ENCODE assay signal across 8 cellular contexts in genomic region chr11:86068951-86069407, GRCh38. TPM values are rescaled to one million over a fixed set of nuclear protein-coding genes. Genes with fewer than 3 reads are reported as not detected.
DNase-seq lines count a peak whose midpoint lies in the region; ATAC-seq and TF ChIP-seq lines count a peak whose summit lies in the region.

Gene PICALM (minus strand): TSS chr11:86069084. CDS start chr11:86068780, 304 bp downstream.

- H3K27ac Mint-ChIP-seq in activated T-helper 17 cell treated with anti-CD3 and anti-CD28 coated beads, Interleukin-2, amount 50 U/mL, for 72 hours: peak within 1 kb of the TSS; percentile 89
- peak within 1 kb of the TSS; percentile 87 to 98 (median 96) for H3K27ac Mint-ChIP-seq in naive thymus-derived CD8-positive, alpha-beta T cell

- peaks cover 17% of the 10 kb centered on the region for H3K4me1 ChIP-seq in fibroblast of lung (ENCODE audit: control insufficient read depth, extremely low read depth, insufficient read depth, low read length)

- peak within 1 kb of the TSS; percentile 91 for H3K9ac ChIP-seq in fibroblast of lung (ENCODE audit: insufficient read depth, low read length)

- peaks cover 4% of the 10 kb centered on the region for H3K4me1 Mint-ChIP-seq in activated T-helper 17 cell treated with anti-CD3 and anti-CD28 coated beads, Interleukin-2, amount 50 U/mL, for 72 hours
- peaks cover 21 to 45% (median 37%) of the 10 kb centered on the region in 4 donors for H3K4me1 Mint-ChIP-seq in naive thymus-derived CD8-positive, alpha-beta T cell

- DNase-seq in Daoy (ENCODE audit: low read depth) (peak; percentile 99), GOT3 (lab: John Stamatoyannopoulos, UW) (peak; percentile 74), LNCaP clone FGC (ENCODE audit: low read depth) (peak; percentile 91), RWPE1 (ENCODE audit: low spot score) (peak; percentile 88), fibroblast of lung (ENCODE audit: low read depth in 2 of 2) (peak; percentile 98 to 99)
- DNase-seq in naive thymus-derived CD8-positive, alpha-beta T cell: peak; percentile 91 to 97 (median 94)
- DNase-seq in stimulated activated naive CD4-positive, alpha-beta T cell (lab: John Stamatoyannopoulos, UW): peak; percentile 93 to 99 (median 95)

- peak; percentile 90 for ATAC-seq in activated T-helper 17 cell treated with anti-CD3 and anti-CD28 coated beads, Interleukin-2, amount 50 U/mL, for 72 hours (replicated peaks)
- peak; percentile 86 to 87 for ATAC-seq in naive thymus-derived CD8-positive, alpha-beta T cell

- CTCF ChIA-PET in RWPE1 (lab: Yijun Ruan, JAX): interaction anchor here (1.3 kb wide), 1 partner anchor 27 kb away, joined by 5 read pairs; no protein-coding TSS in a partner anchor

- H3K4me2 ChIP-seq in fibroblast of lung (ENCODE audit: extremely low read depth, insufficient read depth, low read length): peak within 1 kb of the TSS; percentile 53

- H3K4me3 ChIP-seq in LNCaP clone FGC (ENCODE audit: low read depth, low read length) (peak within 1 kb of the TSS; percentile 94), fibroblast of lung (replicated peaks in 1 of 4; ENCODE audit: control extremely low read depth in 1 of 4, insufficient read depth in 1 of 4, low read depth in 3 of 4, low read length in 4 of 4) (peak within 1 kb of the TSS; percentile 83 to 97 (median 85))

- H3K27me3 Mint-ChIP-seq in activated T-helper 17 cell treated with anti-CD3 and anti-CD28 coated beads, Interleukin-2, amount 50 U/mL, for 72 hours: no peaks in the 10 kb centered on the region
- no peaks in the 10 kb centered on the region for H3K27me3 Mint-ChIP-seq in naive thymus-derived CD8-positive, alpha-beta T cell

- no peaks in the 10 kb centered on the region for H3K36me3 ChIP-seq in fibroblast of lung (ENCODE audit: control insufficient read depth, insufficient read depth, low read length)

- H3K27ac ChIP-seq in RWPE1: peak within 1 kb of the TSS; percentile 97
- peak within 1 kb of the TSS; percentile 99 for H3K27ac ChIP-seq in fibroblast of lung (ENCODE audit: insufficient read depth, low read length)

- no peaks in the 10 kb centered on the region for H3K27me3 ChIP-seq in fibroblast of lung (ENCODE audit: control insufficient read depth, insufficient read depth, low read length)

- no peaks in the 10 kb centered on the region for H3K9me3 ChIP-seq in fibroblast of lung (ENCODE audit: control insufficient read depth, insufficient read depth, low read depth, low read length)

- peak within 1 kb of the TSS; percentile 95 for H3K4me3 Mint-ChIP-seq in activated T-helper 17 cell treated with anti-CD3 and anti-CD28 coated beads, Interleukin-2, amount 50 U/mL, for 72 hours
- H3K4me3 Mint-ChIP-seq in naive thymus-derived CD8-positive, alpha-beta T cell: peak within 1 kb of the TSS; percentile 96 to 100 (median 98)

- H3K9me3 Mint-ChIP-seq in activated T-helper 17 cell treated with anti-CD3 and anti-CD28 coated beads, Interleukin-2, amount 50 U/mL, for 72 hours: no peaks in the 10 kb centered on the region
- H3K9me3 Mint-ChIP-seq in naive thymus-derived CD8-positive, alpha-beta T cell: no peaks in the 10 kb centered on the region

- H4K20me1 ChIP-seq in fibroblast of lung (ENCODE audit: control insufficient read depth, extremely low read depth, insufficient read depth, low read length): peaks cover 5% of the 10 kb centered on the region

- H2AFZ ChIP-seq in fibroblast of lung (ENCODE audit: low read length): peak within 1 kb of the TSS; percentile 77

- TF ChIP-seq CTCF in LNCaP clone FGC (IDR thresholded peaks at IDR 0.05; ENCODE audit: control insufficient read depth, extremely low read depth, insufficient read depth) (no peak), RWPE1 (conservative IDR thresholded peaks at IDR 0.05; ENCODE audit: low read depth) (no peak), fibroblast of lung (conservative IDR thresholded peaks at IDR 0.05 in 1 of 2, IDR thresholded peaks at IDR 0.05 in 1 of 2; ENCODE audit: low read depth in 1 of 2, low read length in 2 of 2) (no peak)

- POLR2A ChIA-PET in RWPE1 (lab: Yijun Ruan, JAX; ENCODE audit: low non-redundant PET): interaction anchor here (1.6 kb wide), 1 partner anchor 91 kb away, joined by 4 read pairs; no protein-coding TSS in a partner anchor
- POLR2A ChIA-PET in naive thymus-derived CD8-positive, alpha-beta T cell (lab: Charles Lee): interaction anchor here (0.7 to 3.0 kb wide), 11 partner anchors 9 to 969 kb away, joined by 3 to 18 read pairs (median 4); partner anchors contain the start of genes CCDC83, DLG2, HIKESHI and TMEM126B

- peaks cover 49% of the 10 kb centered on the region for H3K79me2 ChIP-seq in fibroblast of lung (ENCODE audit: control insufficient read depth, insufficient read depth, low read length)

- peaks cover 42% of the 10 kb centered on the region for H3K36me3 Mint-ChIP-seq in activated T-helper 17 cell treated with anti-CD3 and anti-CD28 coated beads, Interleukin-2, amount 50 U/mL, for 72 hours (ENCODE audit: low read depth)
- no peaks in the 10 kb centered on the region for H3K36me3 Mint-ChIP-seq in naive thymus-derived CD8-positive, alpha-beta T cell

RNA-seq across cellular contexts. Expression of gene PICALM, which starts in this region (rescaled TPM):
- 147 and 151 TPM in 2 replicates for total RNA-seq in Daoy (2014; rRNA removed; shearing (Covaris generic))
- total RNA-seq in activated T-helper 17 cell treated with anti-CD3 and anti-CD28 coated beads, Interleukin-2, amount 50 U/mL, for 72 hours: 100 to 1,000 TPM in 1 of 2 donors, 10 to 100 TPM in 1; 87.9 to 134 TPM
- 263 and 291 TPM in 2 replicates for total RNA-seq in fibroblast of lung
- polyA plus RNA-seq in fibroblast of lung: 264 and 322 TPM in 2 replicates
- 149 and 165 TPM in 2 replicates for polyA plus RNA-seq in fibroblast of lung (2012)
- polyA minus RNA-seq in fibroblast of lung (ENCODE audit: low replicate concordance): 183 and 218 TPM in 2 replicates
- total RNA-seq in naive thymus-derived CD8-positive, alpha-beta T cell: 100 to 1,000 TPM; 104 to 112 TPM
- 10 to 100 TPM; 10.4 to 12.0 (median 11.8) TPM for polyA plus RNA-seq in naive thymus-derived CD8-positive, alpha-beta T cell

Comparison
In these comparisons a context has a peak if more than half of its experiments do, and no peak if none do; other contexts are left out.
1. Peak in every context shown above with its lines: DNase-seq, ATAC-seq, H3K4me3 ChIP-seq and H3K27ac ChIP-seq.
2. RNA of gene PICALM (polyA plus RNA-seq): 149 to 322 TPM in fibroblast of lung; 10.4 to 12.0 TPM in naive thymus-derived CD8-positive, alpha-beta T cell; every median in the first group is over 10 times any median in the second.